ENCODE assay signal across 15 cellular contexts in genomic region chr9:96209407-96210031, GRCh38.
DNase-seq lines count a peak whose midpoint lies in the region; ATAC-seq and FAIRE-seq lines count a peak whose summit lies in the region.
"Had no signal": no experiment of that assay in that cellular context is flagged by ENCODE, and none has a peak within 500 bp of the region (broad histone marks: within the 10 kb centered on the region; RNA-seq: fewer than 3 reads in every experiment).

No MANE protein-coding gene starts in this region.

- intact Hi-C loops in sciatic nerve (cut with DNase I): loop anchor here (10.0 kb wide), 1 partner anchor 485 kb away; no protein-coding TSS in a partner anchor

- no peak for FAIRE-seq in RCC 7860 (lab: Jason Lieb, UNC)

- ATAC-seq in sciatic nerve: peak; percentile 81
- ATAC-seq: upper lobe of right lung had no signal

- in situ Hi-C loops in Caki2 (cut with HindIII; ENCODE audit: low pct_unique_long_range_greater_than_20kb, low sequenced_read_pairs): no loop called here

- DNase-seq in Caki2 (ENCODE audit: low read depth): peak; percentile 10
- DNase-seq in M059J (ENCODE audit: low read depth): peak; percentile 9
- peak; percentile 93 for DNase-seq in fibroblast of gingiva (ENCODE audit: low read depth)
- no peak for DNase-seq in sciatic nerve (ENCODE audit: low spot score)
- DNase-seq in RCC 7860 (ENCODE audit: low spot score): no peak
- DNase-seq in activated CD4-positive, alpha-beta T cell treated with anti-CD3 and anti-CD28 coated beads for 48 hours: no peak
- DNase-seq in RPMI8226: no peak
- no peak for DNase-seq in NCI-H187 (lab: John Stamatoyannopoulos, UW)
- DNase-seq: activated gamma-delta T cell treated with Interleukin-2 at 50 U/mL for 16 hours; Karpas-422; NCI-H1694; NCI-H524; stimulated activated CD4-positive, alpha-beta T cell treated with anti-CD3 and anti-CD28 coated beads, Interleukin-4, amount 100 ng/mL, for 24 hours; SW 1271; upper lobe of right lung had no signal

Comparison
In these comparisons a context has a peak if more than half of its experiments do, and no peak if none do; other contexts are left out.
1. DNase-seq: peak in Caki2 (single experiment), M059J (single experiment) and fibroblast of gingiva (single experiment); none in sciatic nerve (single experiment), RCC 7860 (single experiment), activated CD4-positive, alpha-beta T cell treated with anti-CD3 and anti-CD28 coated beads for 48 hours (single experiment), RPMI8226 (single experiment) and NCI-H187 (0 of 2).